ENCODE assay signal across 16 cellular contexts in genomic region chr19:57978586-57979289, GRCh38. TPM values are rescaled to one million over a fixed set of nuclear protein-coding genes. Genes with fewer than 3 reads are reported as not detected.
DNase-seq lines count a peak whose midpoint lies in the region; ATAC-seq, FAIRE-seq and TF ChIP-seq lines count a peak whose summit lies in the region.
"Had no signal": no experiment of that assay in that cellular context is flagged by ENCODE, and none has a peak within 500 bp of the region (broad histone marks: within the 10 kb centered on the region; RNA-seq: fewer than 3 reads in every experiment).

No MANE protein-coding gene starts in this region.

- no peak overlapping the region for H3K9ac ChIP-seq in HepG2 (ENCODE audit: insufficient read depth, low read depth, low read length)
- no peak overlapping the region for H3K9ac ChIP-seq in fibroblast of lung (ENCODE audit: insufficient read depth, low read length)

- H3K4me2 ChIP-seq in HepG2 (ENCODE audit: low read depth, low read length) (no peak overlapping the region), fibroblast of lung (ENCODE audit: extremely low read depth, insufficient read depth, low read length) (no peak overlapping the region)

- POLR2A ChIA-PET in HepG2 (lab: Yijun Ruan, JAX): no interaction called here

- peaks cover 19 to 57% of the 10 kb centered on the region in 2 experiments for H3K36me3 ChIP-seq in HepG2 (replicated peaks in 1 of 2; ENCODE audit: control insufficient read depth in 1 of 2, insufficient read depth in 2 of 2, low read length in 2 of 2)
- peaks cover 0 to 55% (median 24%) of the 10 kb centered on the region in 4 donors for H3K36me3 ChIP-seq in right lobe of liver
- H3K36me3 ChIP-seq in fibroblast of lung (ENCODE audit: control insufficient read depth, insufficient read depth, low read length): peaks cover 2% of the 10 kb centered on the region
- H3K36me3 ChIP-seq in tibial nerve: peaks cover 6 to 100% (median 55%) of the 10 kb centered on the region in 3 donors
- H3K36me3 ChIP-seq in stomach: peaks cover 54 to 100% (median 79%) of the 10 kb centered on the region in 4 donors
- H3K36me3 ChIP-seq: uterus had no signal

- FAIRE-seq in HepG2 (lab: Jason Lieb, UNC): no peak

- H3K9me3 ChIP-seq in HepG2 (ENCODE audit: low read length) (peaks cover 100% of the 10 kb centered on the region), right lobe of liver (peaks cover 9 to 97% (median 59%) of the 10 kb centered on the region in 4 donors), fibroblast of lung (ENCODE audit: control insufficient read depth, insufficient read depth, low read depth, low read length) (peaks cover 4% of the 10 kb centered on the region), tibial nerve (peaks cover 7 to 100% (median 67%) of the 10 kb centered on the region in 4 donors), stomach (peaks cover 96 to 100% (median 100%) of the 10 kb centered on the region in 4 donors)

- no peaks in the 10 kb centered on the region for H3K4me1 ChIP-seq in HepG2 (ENCODE audit: insufficient read depth, low read length)
- no peaks in the 10 kb centered on the region for H3K4me1 ChIP-seq in right lobe of liver
- H3K4me1 ChIP-seq in fibroblast of lung (ENCODE audit: control insufficient read depth, extremely low read depth, insufficient read depth, low read length): no peaks in the 10 kb centered on the region
- no peaks in the 10 kb centered on the region for H3K4me1 ChIP-seq in tibial nerve
- no peaks in the 10 kb centered on the region for H3K4me1 ChIP-seq in stomach
- H3K4me1 ChIP-seq: uterus had no signal

- no TSS peak for BruUV-seq in HepG2 (replicated peaks; lab: Mats Ljungman, UMichigan)

- intact Hi-C loops in HepG2 (cut with micrococcal nuclease; ENCODE audit: unreplicated experiment): no loop called here
- intact Hi-C loops in right lobe of liver (cut with DNase I): no loop called here
- intact Hi-C loops in stomach (cut with DNase I; ENCODE audit: low total_unique reads): no loop called here

- H2AFZ ChIP-seq in HepG2 (ENCODE audit: low read length) (no peak overlapping the region), fibroblast of lung (ENCODE audit: low read length) (no peak overlapping the region)

- 95% methylated on average over 3 of the region's 3 CpGs for WGBS in HepG2 (ENCODE audit: low lambda C conversion rate)
- 96% methylated on average over 3 of the region's 3 CpGs for WGBS in right lobe of liver (ENCODE audit: insufficient coverage, low coverage, low lambda C conversion rate, missing lambda C conversion rate)
- 93 to 98% methylated on average over 3 of the region's 3 CpGs for WGBS in tibial nerve, 2 donors
- WGBS in stomach, 5 donors: 94 to 97% (median 96%) methylated on average over 3 of the region's 3 CpGs

- H3K4me3 ChIP-seq in HepG2 (replicated peaks in 1 of 3; ENCODE audit: insufficient read depth in 1 of 3, low read depth in 2 of 3, low read length in 3 of 3) (no peak overlapping the region), right lobe of liver (no peak overlapping the region), fibroblast of lung (replicated peaks in 1 of 4; ENCODE audit: control extremely low read depth in 1 of 4, insufficient read depth in 1 of 4, low read depth in 3 of 4, low read length in 4 of 4) (no peak overlapping the region), tibial nerve (no peak overlapping the region), stomach (no peak overlapping the region)
- H3K4me3 ChIP-seq: uterus had no signal

- CTCF ChIA-PET in HepG2 (lab: Yijun Ruan, JAX; ENCODE audit: low intra/inter-chr PET ratio, low total read pairs): no interaction called here

- TF ChIP-seq POLR2A in HepG2 (IDR thresholded peaks at IDR 0.05; ENCODE audit: insufficient read depth in 1 of 2, low read depth in 2 of 2, low read length in 2 of 2): no peak
- no peak for TF ChIP-seq POLR2A in right lobe of liver (IDR thresholded peaks at IDR 0.05)
- TF ChIP-seq POLR2A in tibial nerve (IDR thresholded peaks at IDR 0.05): no peak
- no peak for TF ChIP-seq POLR2A in stomach (IDR thresholded peaks at IDR 0.05)

- no peak for ATAC-seq in HepG2
- no peak for ATAC-seq in right lobe of liver
- ATAC-seq in GM18519 (IDR thresholded peaks at IDR 0.05; ENCODE audit: low FRiP score, unreplicated experiment): no peak
- ATAC-seq: stimulated activated effector memory CD8-positive, alpha-beta T cell treated with anti-CD3 and anti-CD28 coated beads, Interleukin-12 subunit alpha, Interleukin-12 subunit beta, amount 100 ng/mL, for 72 hours had no signal

- H3K27me3 ChIP-seq in HepG2 (ENCODE audit: control insufficient read depth in 1 of 2, insufficient read depth in 2 of 2, low read length in 2 of 2): no peaks in the 10 kb centered on the region
- H3K27me3 ChIP-seq in right lobe of liver: no peaks in the 10 kb centered on the region
- no peaks in the 10 kb centered on the region for H3K27me3 ChIP-seq in fibroblast of lung (ENCODE audit: control insufficient read depth, insufficient read depth, low read length)
- H3K27me3 ChIP-seq in tibial nerve: no peaks in the 10 kb centered on the region
- no peaks in the 10 kb centered on the region for H3K27me3 ChIP-seq in stomach
- H3K27me3 ChIP-seq: uterus had no signal

- TF ChIP-seq CTCF in HepG2 (CRISPR knock-in tag; IDR thresholded peaks at IDR 0.05): no peak
- no peak for TF ChIP-seq CTCF in right lobe of liver (IDR thresholded peaks at IDR 0.05)
- no peak for TF ChIP-seq CTCF in fibroblast of lung (conservative IDR thresholded peaks at IDR 0.05 in 1 of 2, IDR thresholded peaks at IDR 0.05 in 1 of 2; ENCODE audit: low read depth in 1 of 2, low read length in 2 of 2)
- TF ChIP-seq CTCF in tibial nerve (IDR thresholded peaks at IDR 0.05): no peak
- no peak for TF ChIP-seq CTCF in stomach (IDR thresholded peaks at IDR 0.05)

- no peaks in the 10 kb centered on the region for H4K20me1 ChIP-seq in HepG2 (ENCODE audit: insufficient read depth, low read length)
- H4K20me1 ChIP-seq in fibroblast of lung (ENCODE audit: control insufficient read depth, extremely low read depth, insufficient read depth, low read length): no peaks in the 10 kb centered on the region

- no peak overlapping the region for H3K27ac ChIP-seq in HepG2 (ENCODE audit: extremely low read length, insufficient read depth, low read length)
- no peak overlapping the region for H3K27ac ChIP-seq in right lobe of liver
- no peak overlapping the region for H3K27ac ChIP-seq in fibroblast of lung (ENCODE audit: insufficient read depth, low read length)
- H3K27ac ChIP-seq in tibial nerve: no peak overlapping the region
- H3K27ac ChIP-seq in stomach: no peak overlapping the region
- H3K27ac ChIP-seq: uterus had no signal

- DNase-seq in HepG2 (ENCODE audit: low spot score) (no peak), right lobe of liver (no peak), fibroblast of lung (ENCODE audit: low read depth in 2 of 2) (peak; percentile 12 to 19), tibial nerve (ENCODE audit: low spot score in 2 of 2) (no peak), stomach (no peak)
- DNase-seq: activated CD4-positive, alpha-beta T cell treated with anti-CD3 and anti-CD28 coated beads, Interleukin-2, amount 50 U/mL, for 4 hours; KG1; naive B cell; NCI-H146; retina; Right ventricle myocardium superior; stimulated activated CD4-positive, alpha-beta T cell treated with anti-CD3 and anti-CD28 coated beads, Interleukin-2, amount 100 ng/mL, for 48 hours; uterus had no signal

- TF ChIP-seq RAD21 in HepG2 (CRISPR knock-in tag; IDR thresholded peaks at IDR 0.05): no peak

- TF ChIP-seq EP300 in HepG2 (IDR thresholded peaks at IDR 0.05; ENCODE audit: low read depth in 2 of 2, low read length in 2 of 2): no peak
- no peak for TF ChIP-seq EP300 in HepG2 (CRISPR knock-in tag; IDR thresholded peaks at IDR 0.05; ENCODE audit: borderline replicate concordance)
- TF ChIP-seq EP300 in tibial nerve (IDR thresholded peaks at IDR 0.05): no peak
- TF ChIP-seq EP300 in stomach (IDR thresholded peaks at IDR 0.05): no peak

- no peaks in the 10 kb centered on the region for H3K79me2 ChIP-seq in HepG2 (ENCODE audit: insufficient read depth, low read length)
- H3K79me2 ChIP-seq in fibroblast of lung (ENCODE audit: control insufficient read depth, insufficient read depth, low read length): no peaks in the 10 kb centered on the region

- in situ Hi-C loops in HepG2 (cut with HindIII; ENCODE audit: extremely low pct_ligation_motif_present, low pct_unique_long_range_greater_than_20kb): no loop called here

RNA-seq across cellular contexts. Expression of gene C19orf18, which starts 4.4 kb away (rescaled TPM):
- total RNA-seq in HepG2 (2016; rRNA removed; fragmentation: Illumina TruSeq; extraction: Trizol): 0.22 and 0.38 TPM in 2 replicates
- 0.30 TPM in 1 of 2 replicates, not detected in the other for total RNA-seq in HepG2 (2016; cell fraction: cytosol; rRNA removed; fragmentation: Illumina TruSeq; extraction: Trizol; ENCODE audit: low read depth)
- total RNA-seq in HepG2 (2016; cell fraction: insoluble cytoplasmic fraction; rRNA removed; fragmentation: Illumina TruSeq; extraction: Trizol): 0.36 and 0.54 TPM in 2 replicates
- total RNA-seq in HepG2 (2016; cell fraction: membrane; rRNA removed; fragmentation: Illumina TruSeq; extraction: Trizol): not detected in 2 replicates
- 1.4 TPM in 2 replicates for total RNA-seq in HepG2 (2016; cell fraction: nucleus; rRNA removed; fragmentation: Illumina TruSeq; extraction: Trizol)
- polyA plus RNA-seq in HepG2 (2011; rRNA removed): 0.55 and 0.56 TPM in 2 replicates
- 0.08 and 0.32 TPM in 2 replicates for polyA plus RNA-seq in HepG2 (2011; cell fraction: cytosol; rRNA removed)
- 0.66 and 1.1 TPM in 2 replicates for polyA plus RNA-seq in HepG2 (2011; cell fraction: nucleus; rRNA removed)
- 0.80 and 1.4 TPM in 2 replicates for polyA plus RNA-seq in HepG2 (2012)
- 0.11 and 0.25 TPM in 2 replicates for polyA plus RNA-seq in HepG2 (2016; cell fraction: cytosol; fragmentation: Illumina TruSeq; extraction: Trizol; ENCODE audit: low read depth)
- polyA plus RNA-seq in HepG2 (2016; cell fraction: insoluble cytoplasmic fraction; fragmentation: Illumina TruSeq; extraction: Trizol; ENCODE audit: low read depth): 0.57 and 0.99 TPM in 2 replicates
- polyA plus RNA-seq in HepG2 (2016; cell fraction: membrane; fragmentation: Illumina TruSeq; extraction: Trizol; ENCODE audit: low read depth): 0.22 and 0.26 TPM in 2 replicates
- 2.0 and 2.4 TPM in 2 replicates for polyA plus RNA-seq in HepG2 (2016; cell fraction: nucleus; fragmentation: Illumina TruSeq; extraction: Trizol; ENCODE audit: insufficient read depth, low read depth)
- 0.16 TPM in 1 of 2 replicates, not detected in the other for polyA minus RNA-seq in HepG2 (2011; rRNA and poly(A)+ RNA removed; ENCODE audit: low replicate concordance)
- polyA minus RNA-seq in HepG2 (2011; cell fraction: cytosol; rRNA and poly(A)+ RNA removed): not detected in 2 replicates
- polyA minus RNA-seq in HepG2 (2011; cell fraction: nucleus; rRNA and poly(A)+ RNA removed): 0.64 and 2.5 TPM in 2 replicates
- under 1 TPM in 3 of 6 experiments, not detected in 3; 0.24 to 0.88 (median 0.39) TPM for total RNA-seq in right lobe of liver
- 0.26 and 0.83 TPM in 2 replicates for total RNA-seq in fibroblast of lung
- polyA plus RNA-seq in fibroblast of lung: 0.09 and 0.17 TPM in 2 replicates
- 0.70 TPM in 1 of 2 replicates, not detected in the other for polyA plus RNA-seq in fibroblast of lung (2012)
- polyA minus RNA-seq in fibroblast of lung (ENCODE audit: low replicate concordance): not detected in 2 replicates
- total RNA-seq in tibial nerve: under 1 TPM in 1 of 4 donors, not detected in 3; 0.66 TPM
- not detected for total RNA-seq in stomach
- 1 to 10 TPM; 2.1 to 4.0 (median 3.2) TPM for polyA plus RNA-seq in stomach

RNA-seq across cellular contexts. Expression of gene ZNF606, which starts 23.9 kb away (rescaled TPM):
- total RNA-seq in HepG2 (2016; rRNA removed; fragmentation: Illumina TruSeq; extraction: Trizol): 8.4 and 14.8 TPM in 2 replicates
- total RNA-seq in HepG2 (2016; cell fraction: cytosol; rRNA removed; fragmentation: Illumina TruSeq; extraction: Trizol; ENCODE audit: low read depth): 3.4 and 6.5 TPM in 2 replicates
- 9.2 and 12.8 TPM in 2 replicates for total RNA-seq in HepG2 (2016; cell fraction: insoluble cytoplasmic fraction; rRNA removed; fragmentation: Illumina TruSeq; extraction: Trizol)
- 5.1 and 5.2 TPM in 2 replicates for total RNA-seq in HepG2 (2016; cell fraction: membrane; rRNA removed; fragmentation: Illumina TruSeq; extraction: Trizol)
- total RNA-seq in HepG2 (2016; cell fraction: nucleus; rRNA removed; fragmentation: Illumina TruSeq; extraction: Trizol): 17.7 and 20.4 TPM in 2 replicates
- 4.2 and 5.2 TPM in 2 replicates for polyA plus RNA-seq in HepG2 (2011; rRNA removed)
- 2.9 TPM in 2 replicates for polyA plus RNA-seq in HepG2 (2011; cell fraction: cytosol; rRNA removed)
- 19.5 and 22.3 TPM in 2 replicates for polyA plus RNA-seq in HepG2 (2011; cell fraction: nucleus; rRNA removed)
- polyA plus RNA-seq in HepG2 (2012): 4.3 and 4.9 TPM in 2 replicates
- polyA plus RNA-seq in HepG2 (2016; cell fraction: cytosol; fragmentation: Illumina TruSeq; extraction: Trizol; ENCODE audit: low read depth): 0.43 and 0.54 TPM in 2 replicates
- 5.8 and 6.1 TPM in 2 replicates for polyA plus RNA-seq in HepG2 (2016; cell fraction: insoluble cytoplasmic fraction; fragmentation: Illumina TruSeq; extraction: Trizol; ENCODE audit: low read depth)
- 1.8 and 2.1 TPM in 2 replicates for polyA plus RNA-seq in HepG2 (2016; cell fraction: membrane; fragmentation: Illumina TruSeq; extraction: Trizol; ENCODE audit: low read depth)
- polyA plus RNA-seq in HepG2 (2016; cell fraction: nucleus; fragmentation: Illumina TruSeq; extraction: Trizol; ENCODE audit: insufficient read depth, low read depth): 24.9 and 25.4 TPM in 2 replicates
- 2.4 and 12.4 TPM in 2 replicates for polyA minus RNA-seq in HepG2 (2011; rRNA and poly(A)+ RNA removed; ENCODE audit: low replicate concordance)
- polyA minus RNA-seq in HepG2 (2011; cell fraction: cytosol; rRNA and poly(A)+ RNA removed): 2.8 and 3.8 TPM in 2 replicates
- 31.4 and 33.7 TPM in 2 replicates for polyA minus RNA-seq in HepG2 (2011; cell fraction: nucleus; rRNA and poly(A)+ RNA removed)
- 1 to 10 TPM; 3.1 to 7.1 (median 5.0) TPM for total RNA-seq in right lobe of liver
- 14.9 and 17.5 TPM in 2 replicates for total RNA-seq in fibroblast of lung
- polyA plus RNA-seq in fibroblast of lung: 3.5 and 4.7 TPM in 2 replicates
- 3.3 and 4.0 TPM in 2 replicates for polyA plus RNA-seq in fibroblast of lung (2012)
- polyA minus RNA-seq in fibroblast of lung (ENCODE audit: low replicate concordance): 2.4 and 2.8 TPM in 2 replicates
- 10 to 100 TPM; 24.6 to 44.4 (median 37.7) TPM for total RNA-seq in tibial nerve
- 10 to 100 TPM in 3 of 5 donors, 1 to 10 TPM in 2; 5.8 to 35.2 (median 18.0) TPM for total RNA-seq in stomach
- polyA plus RNA-seq in stomach: 1 to 10 TPM; 1.2 to 6.3 (median 5.2) TPM

RNA-seq across cellular contexts. Expression of gene ZNF256, which starts 31.2 kb away (rescaled TPM):
- 6.0 and 6.7 TPM in 2 replicates for total RNA-seq in HepG2 (2016; rRNA removed; fragmentation: Illumina TruSeq; extraction: Trizol)
- 1.0 and 2.1 TPM in 2 replicates for total RNA-seq in HepG2 (2016; cell fraction: cytosol; rRNA removed; fragmentation: Illumina TruSeq; extraction: Trizol; ENCODE audit: low read depth)
- total RNA-seq in HepG2 (2016; cell fraction: insoluble cytoplasmic fraction; rRNA removed; fragmentation: Illumina TruSeq; extraction: Trizol): 5.9 and 6.1 TPM in 2 replicates
- total RNA-seq in HepG2 (2016; cell fraction: membrane; rRNA removed; fragmentation: Illumina TruSeq; extraction: Trizol): 3.1 and 4.6 TPM in 2 replicates
- total RNA-seq in HepG2 (2016; cell fraction: nucleus; rRNA removed; fragmentation: Illumina TruSeq; extraction: Trizol): 7.6 and 8.7 TPM in 2 replicates
- polyA plus RNA-seq in HepG2 (2011; rRNA removed): 3.1 and 3.8 TPM in 2 replicates
- polyA plus RNA-seq in HepG2 (2011; cell fraction: cytosol; rRNA removed): 1.9 and 2.7 TPM in 2 replicates
- polyA plus RNA-seq in HepG2 (2011; cell fraction: nucleus; rRNA removed): 4.2 and 4.4 TPM in 2 replicates
- polyA plus RNA-seq in HepG2 (2012): 2.4 and 3.6 TPM in 2 replicates
- polyA plus RNA-seq in HepG2 (2016; cell fraction: cytosol; fragmentation: Illumina TruSeq; extraction: Trizol; ENCODE audit: low read depth): 0.68 and 0.81 TPM in 2 replicates
- 4.2 TPM in 2 replicates for polyA plus RNA-seq in HepG2 (2016; cell fraction: insoluble cytoplasmic fraction; fragmentation: Illumina TruSeq; extraction: Trizol; ENCODE audit: low read depth)
- polyA plus RNA-seq in HepG2 (2016; cell fraction: membrane; fragmentation: Illumina TruSeq; extraction: Trizol; ENCODE audit: low read depth): 1.5 and 1.9 TPM in 2 replicates
- 9.4 and 10.6 TPM in 2 replicates for polyA plus RNA-seq in HepG2 (2016; cell fraction: nucleus; fragmentation: Illumina TruSeq; extraction: Trizol; ENCODE audit: insufficient read depth, low read depth)
- 2.1 TPM in 1 of 2 replicates, not detected in the other for polyA minus RNA-seq in HepG2 (2011; rRNA and poly(A)+ RNA removed; ENCODE audit: low replicate concordance)
- 2.3 and 3.2 TPM in 2 replicates for polyA minus RNA-seq in HepG2 (2011; cell fraction: cytosol; rRNA and poly(A)+ RNA removed)
- 7.0 and 8.3 TPM in 2 replicates for polyA minus RNA-seq in HepG2 (2011; cell fraction: nucleus; rRNA and poly(A)+ RNA removed)
- total RNA-seq in right lobe of liver: 1 to 10 TPM in 2 of 6 experiments, under 1 TPM in 4; 0.50 to 1.6 (median 0.75) TPM
- 5.1 and 6.3 TPM in 2 replicates for total RNA-seq in fibroblast of lung
- polyA plus RNA-seq in fibroblast of lung: 3.0 and 3.7 TPM in 2 replicates
- polyA plus RNA-seq in fibroblast of lung (2012): 2.1 and 2.3 TPM in 2 replicates
- polyA minus RNA-seq in fibroblast of lung (ENCODE audit: low replicate concordance): 0.44 and 3.9 TPM in 2 replicates
- 1 to 10 TPM; 2.6 to 6.3 (median 3.6) TPM for total RNA-seq in tibial nerve
- 10 to 100 TPM in 1 of 5 donors, 1 to 10 TPM in 1, under 1 TPM in 1, not detected in 2; 0.89 to 15.4 (median 2.5) TPM for total RNA-seq in stomach
- polyA plus RNA-seq in stomach: 1 to 10 TPM; 1.4 to 3.5 (median 1.8) TPM

RNA-seq across cellular contexts. Expression of gene ZNF418, which starts 43.5 kb away (rescaled TPM):
- total RNA-seq in HepG2 (2016; rRNA removed; fragmentation: Illumina TruSeq; extraction: Trizol) (0.27 TPM in 1 of 2 replicates, not detected in the other), right lobe of liver (1 to 10 TPM; 1.0 to 3.7 (median 2.4) TPM), fibroblast of lung (8.2 and 8.4 TPM in 2 replicates), tibial nerve (1 to 10 TPM; 2.1 to 6.1 (median 3.3) TPM), stomach (10 to 100 TPM in 4 of 5 donors, not detected in 1; 12.5 to 55.4 (median 32.7) TPM)
- total RNA-seq in HepG2 (2016; cell fraction: cytosol; rRNA removed; fragmentation: Illumina TruSeq; extraction: Trizol; ENCODE audit: low read depth): 0.44 and 0.51 TPM in 2 replicates
- total RNA-seq in HepG2 (2016; cell fraction: insoluble cytoplasmic fraction; rRNA removed; fragmentation: Illumina TruSeq; extraction: Trizol): 0.32 TPM in 1 of 2 replicates, not detected in the other
- total RNA-seq in HepG2 (2016; cell fraction: membrane; rRNA removed; fragmentation: Illumina TruSeq; extraction: Trizol): 0.45 and 0.65 TPM in 2 replicates
- total RNA-seq in HepG2 (2016; cell fraction: nucleus; rRNA removed; fragmentation: Illumina TruSeq; extraction: Trizol): 0.31 and 0.37 TPM in 2 replicates
- polyA plus RNA-seq in HepG2 (2011; rRNA removed) (0.03 and 0.07 TPM in 2 replicates), fibroblast of lung (2.2 and 3.3 TPM in 2 replicates), stomach (1 to 10 TPM; 1.1 to 4.5 (median 3.2) TPM)
- not detected in 2 replicates for polyA plus RNA-seq in HepG2 (2011; cell fraction: cytosol; rRNA removed)
- 0.16 and 1.5 TPM in 2 replicates for polyA plus RNA-seq in HepG2 (2011; cell fraction: nucleus; rRNA removed)
- polyA plus RNA-seq in HepG2 (2012): 0.04 and 0.23 TPM in 2 replicates
- not detected in 2 replicates for polyA plus RNA-seq in HepG2 (2016; cell fraction: cytosol; fragmentation: Illumina TruSeq; extraction: Trizol; ENCODE audit: low read depth)
- polyA plus RNA-seq in HepG2 (2016; cell fraction: insoluble cytoplasmic fraction; fragmentation: Illumina TruSeq; extraction: Trizol; ENCODE audit: low read depth): not detected in 2 replicates
- not detected in 2 replicates for polyA plus RNA-seq in HepG2 (2016; cell fraction: membrane; fragmentation: Illumina TruSeq; extraction: Trizol; ENCODE audit: low read depth)
- 0.42 and 0.89 TPM in 2 replicates for polyA plus RNA-seq in HepG2 (2016; cell fraction: nucleus; fragmentation: Illumina TruSeq; extraction: Trizol; ENCODE audit: insufficient read depth, low read depth)
- polyA minus RNA-seq in HepG2 (2011; rRNA and poly(A)+ RNA removed; ENCODE audit: low replicate concordance): 0.28 TPM in 1 of 2 replicates, not detected in the other
- not detected in 2 replicates for polyA minus RNA-seq in HepG2 (2011; cell fraction: cytosol; rRNA and poly(A)+ RNA removed)
- 1.4 and 1.6 TPM in 2 replicates for polyA minus RNA-seq in HepG2 (2011; cell fraction: nucleus; rRNA and poly(A)+ RNA removed)
- polyA plus RNA-seq in fibroblast of lung (2012): 1.2 and 2.0 TPM in 2 replicates
- polyA minus RNA-seq in fibroblast of lung (ENCODE audit: low replicate concordance): 0.82 TPM in 1 of 2 replicates, not detected in the other

RNA-seq across cellular contexts. Expression of gene ZSCAN1, which starts 55.1 kb away (rescaled TPM):
- total RNA-seq in HepG2 (2016; rRNA removed; fragmentation: Illumina TruSeq; extraction: Trizol): not detected in 2 replicates
- not detected in 2 replicates for total RNA-seq in HepG2 (2016; cell fraction: cytosol; rRNA removed; fragmentation: Illumina TruSeq; extraction: Trizol; ENCODE audit: low read depth)
- not detected in 2 replicates for total RNA-seq in HepG2 (2016; cell fraction: insoluble cytoplasmic fraction; rRNA removed; fragmentation: Illumina TruSeq; extraction: Trizol)
- not detected in 2 replicates for total RNA-seq in HepG2 (2016; cell fraction: membrane; rRNA removed; fragmentation: Illumina TruSeq; extraction: Trizol)
- total RNA-seq in HepG2 (2016; cell fraction: nucleus; rRNA removed; fragmentation: Illumina TruSeq; extraction: Trizol): not detected in 2 replicates
- polyA plus RNA-seq in HepG2 (2011; rRNA removed): not detected in 2 replicates
- polyA plus RNA-seq in HepG2 (2011; cell fraction: cytosol; rRNA removed): not detected in 2 replicates
- not detected in 2 replicates for polyA plus RNA-seq in HepG2 (2011; cell fraction: nucleus; rRNA removed)
- polyA plus RNA-seq in HepG2 (2012): not detected in 2 replicates
- polyA plus RNA-seq in HepG2 (2016; cell fraction: cytosol; fragmentation: Illumina TruSeq; extraction: Trizol; ENCODE audit: low read depth): not detected in 2 replicates
- polyA plus RNA-seq in HepG2 (2016; cell fraction: insoluble cytoplasmic fraction; fragmentation: Illumina TruSeq; extraction: Trizol; ENCODE audit: low read depth): not detected in 2 replicates
- polyA plus RNA-seq in HepG2 (2016; cell fraction: membrane; fragmentation: Illumina TruSeq; extraction: Trizol; ENCODE audit: low read depth): not detected in 2 replicates
- not detected in 2 replicates for polyA plus RNA-seq in HepG2 (2016; cell fraction: nucleus; fragmentation: Illumina TruSeq; extraction: Trizol; ENCODE audit: insufficient read depth, low read depth)
- polyA minus RNA-seq in HepG2 (2011; rRNA and poly(A)+ RNA removed; ENCODE audit: low replicate concordance): not detected in 2 replicates
- polyA minus RNA-seq in HepG2 (2011; cell fraction: cytosol; rRNA and poly(A)+ RNA removed): not detected in 2 replicates
- not detected in 2 replicates for polyA minus RNA-seq in HepG2 (2011; cell fraction: nucleus; rRNA and poly(A)+ RNA removed)
- not detected for total RNA-seq in right lobe of liver
- under 0.01 TPM in 1 of 2 replicates, not detected in the other for total RNA-seq in fibroblast of lung
- not detected in 2 replicates for polyA plus RNA-seq in fibroblast of lung
- polyA plus RNA-seq in fibroblast of lung (2012): 0.09 TPM in 1 of 2 replicates, not detected in the other
- not detected in 2 replicates for polyA minus RNA-seq in fibroblast of lung (ENCODE audit: low replicate concordance)
- total RNA-seq in tibial nerve: 1 to 10 TPM in 1 of 4 donors, not detected in 3; 1.5 TPM
- total RNA-seq in stomach: under 1 TPM in 1 of 5 donors, not detected in 4; 0.92 TPM
- under 1 TPM in 2 of 3 donors, not detected in 1; 0.20 to 0.44 TPM for polyA plus RNA-seq in stomach
- total RNA-seq: Right ventricle myocardium superior, uterus had no signal
- polyA plus RNA-seq: AG04450 had no signal

Comparison
In these comparisons a context has a peak if more than half of its experiments do, and no peak if none do; other contexts are left out.
1. DNase-seq: peak in fibroblast of lung (2 of 2); none in HepG2 (single experiment), right lobe of liver (0 of 3), tibial nerve (0 of 2) and stomach (single experiment).